Comparison of ENCODE assay signal across 1 cellular context in the genomic region with DNA sequence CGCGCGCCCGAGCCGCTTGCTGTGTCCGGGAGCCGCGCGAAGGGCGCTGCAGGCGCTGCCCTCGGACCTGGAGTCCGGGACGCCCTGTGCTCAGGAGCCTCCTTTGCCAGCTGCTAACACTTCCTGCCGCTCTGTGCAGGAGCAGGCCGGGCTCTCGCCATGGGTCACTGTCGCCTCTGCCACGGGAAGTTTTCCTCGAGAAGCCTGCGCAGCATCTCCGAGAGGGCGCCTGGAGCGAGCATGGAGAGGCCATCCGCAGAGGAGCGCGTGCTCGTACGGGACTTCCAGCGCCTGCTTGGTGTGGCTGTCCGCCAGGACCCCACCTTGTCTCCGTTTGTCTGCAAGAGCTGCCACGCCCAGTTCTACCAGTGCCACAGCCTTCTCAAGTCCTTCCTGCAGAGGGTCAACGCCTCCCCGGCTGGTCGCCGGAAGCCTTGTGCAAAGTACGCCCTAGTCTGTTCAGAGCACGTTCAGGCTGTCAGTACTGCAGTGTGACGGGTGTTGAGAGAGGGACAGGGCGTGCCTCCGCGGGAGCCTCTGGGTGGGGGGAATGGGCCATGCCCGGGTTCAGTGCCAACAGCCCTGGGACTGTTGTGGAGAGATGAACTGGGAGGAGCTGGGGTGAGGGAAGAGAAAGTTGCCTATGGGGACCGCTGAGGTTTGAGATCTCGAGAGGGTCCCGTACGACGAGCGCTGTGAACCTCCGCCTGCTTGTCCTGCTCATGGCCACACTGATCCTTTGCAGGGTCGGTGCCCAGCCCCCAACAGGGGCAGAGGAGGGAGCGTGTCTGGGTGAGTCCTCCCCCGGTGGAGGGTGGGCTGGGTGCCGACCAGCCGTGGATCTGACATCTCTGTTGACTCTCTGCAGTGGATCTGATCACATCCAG.
TF ChIP-seq lines count a peak whose summit lies in the region.

No MANE protein-coding gene starts in this region.

TF ChIP-seq in GM12878, 131 proteins besides CTCF, POLR2A, EP300 and RAD21:
- TF ChIP-seq ESRRA (IDR thresholded peaks at IDR 0.05; ENCODE audit: low read length) (no peak), NR2C2 (IDR thresholded peaks at IDR 0.05; ENCODE audit: borderline replicate concordance, control insufficient read depth, insufficient read length, low read depth) (no peak), BHLHE40 (IDR thresholded peaks at IDR 0.05; ENCODE audit: borderline replicate concordance in 1 of 2, low read depth in 2 of 2, low read length in 1 of 2) (peak in 1 of 2 experiments; percentile 12; a peak in 1 of 4 replicates), CEBPB (IDR thresholded peaks at IDR 0.05; ENCODE audit: borderline replicate concordance in 1 of 2, low read depth in 2 of 2, low read length in 2 of 2) (no peak), MYC (IDR thresholded peaks at IDR 0.05; ENCODE audit: insufficient read depth, insufficient read length, insufficient replicate concordance, low read length, severe bottlenecking) (peak; percentile 2), BMI1 (IDR thresholded peaks at IDR 0.05; ENCODE audit: borderline replicate concordance) (no peak), FOXK2 (IDR thresholded peaks at IDR 0.05) (no peak), HDGF (IDR thresholded peaks at IDR 0.05) (0 out of 2 replicates have a peak, but pooled peaks have one; percentile 24), GABPA (IDR thresholded peaks at IDR 0.05; ENCODE audit: low read depth) (peak; percentile 54; the same call in 1 of the 2 replicates), NR2C1 (IDR thresholded peaks at IDR 0.05) (peak; percentile 35; the same call in 1 of the 2 replicates), EED (IDR thresholded peaks at IDR 0.05; ENCODE audit: low read depth) (no peak)
- TF ChIP-seq, protein P1, sequence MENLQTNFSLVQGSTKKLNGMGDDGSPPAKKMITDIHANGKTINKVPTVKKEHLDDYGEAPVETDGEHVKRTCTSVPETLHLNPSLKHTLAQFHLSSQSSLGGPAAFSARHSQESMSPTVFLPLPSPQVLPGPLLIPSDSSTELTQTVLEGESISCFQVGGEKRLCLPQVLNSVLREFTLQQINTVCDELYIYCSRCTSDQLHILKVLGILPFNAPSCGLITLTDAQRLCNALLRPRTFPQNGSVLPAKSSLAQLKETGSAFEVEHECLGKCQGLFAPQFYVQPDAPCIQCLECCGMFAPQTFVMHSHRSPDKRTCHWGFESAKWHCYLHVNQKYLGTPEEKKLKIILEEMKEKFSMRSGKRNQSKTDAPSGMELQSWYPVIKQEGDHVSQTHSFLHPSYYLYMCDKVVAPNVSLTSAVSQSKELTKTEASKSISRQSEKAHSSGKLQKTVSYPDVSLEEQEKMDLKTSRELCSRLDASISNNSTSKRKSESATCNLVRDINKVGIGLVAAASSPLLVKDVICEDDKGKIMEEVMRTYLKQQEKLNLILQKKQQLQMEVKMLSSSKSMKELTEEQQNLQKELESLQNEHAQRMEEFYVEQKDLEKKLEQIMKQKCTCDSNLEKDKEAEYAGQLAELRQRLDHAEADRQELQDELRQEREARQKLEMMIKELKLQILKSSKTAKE (IDR thresholded peaks at IDR 0.05; ENCODE audit: low read depth, poor library complexity, severe bottlenecking): no peak
- TF ChIP-seq, protein P2, sequence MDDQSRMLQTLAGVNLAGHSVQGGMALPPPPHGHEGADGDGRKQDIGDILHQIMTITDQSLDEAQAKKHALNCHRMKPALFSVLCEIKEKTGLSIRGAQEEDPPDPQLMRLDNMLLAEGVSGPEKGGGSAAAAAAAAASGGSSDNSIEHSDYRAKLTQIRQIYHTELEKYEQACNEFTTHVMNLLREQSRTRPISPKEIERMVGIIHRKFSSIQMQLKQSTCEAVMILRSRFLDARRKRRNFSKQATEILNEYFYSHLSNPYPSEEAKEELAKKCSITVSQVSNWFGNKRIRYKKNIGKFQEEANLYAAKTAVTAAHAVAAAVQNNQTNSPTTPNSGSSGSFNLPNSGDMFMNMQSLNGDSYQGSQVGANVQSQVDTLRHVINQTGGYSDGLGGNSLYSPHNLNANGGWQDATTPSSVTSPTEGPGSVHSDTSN (IDR thresholded peaks at IDR 0.05; ENCODE audit: insufficient replicate concordance, low read depth, low read length): peak; percentile 37
- TF ChIP-seq, protein P3, sequence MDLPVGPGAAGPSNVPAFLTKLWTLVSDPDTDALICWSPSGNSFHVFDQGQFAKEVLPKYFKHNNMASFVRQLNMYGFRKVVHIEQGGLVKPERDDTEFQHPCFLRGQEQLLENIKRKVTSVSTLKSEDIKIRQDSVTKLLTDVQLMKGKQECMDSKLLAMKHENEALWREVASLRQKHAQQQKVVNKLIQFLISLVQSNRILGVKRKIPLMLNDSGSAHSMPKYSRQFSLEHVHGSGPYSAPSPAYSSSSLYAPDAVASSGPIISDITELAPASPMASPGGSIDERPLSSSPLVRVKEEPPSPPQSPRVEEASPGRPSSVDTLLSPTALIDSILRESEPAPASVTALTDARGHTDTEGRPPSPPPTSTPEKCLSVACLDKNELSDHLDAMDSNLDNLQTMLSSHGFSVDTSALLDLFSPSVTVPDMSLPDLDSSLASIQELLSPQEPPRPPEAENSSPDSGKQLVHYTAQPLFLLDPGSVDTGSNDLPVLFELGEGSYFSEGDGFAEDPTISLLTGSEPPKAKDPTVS (IDR thresholded peaks at IDR 0.05; ENCODE audit: low read depth, low read length): no peak
- TF ChIP-seq, protein P4, sequence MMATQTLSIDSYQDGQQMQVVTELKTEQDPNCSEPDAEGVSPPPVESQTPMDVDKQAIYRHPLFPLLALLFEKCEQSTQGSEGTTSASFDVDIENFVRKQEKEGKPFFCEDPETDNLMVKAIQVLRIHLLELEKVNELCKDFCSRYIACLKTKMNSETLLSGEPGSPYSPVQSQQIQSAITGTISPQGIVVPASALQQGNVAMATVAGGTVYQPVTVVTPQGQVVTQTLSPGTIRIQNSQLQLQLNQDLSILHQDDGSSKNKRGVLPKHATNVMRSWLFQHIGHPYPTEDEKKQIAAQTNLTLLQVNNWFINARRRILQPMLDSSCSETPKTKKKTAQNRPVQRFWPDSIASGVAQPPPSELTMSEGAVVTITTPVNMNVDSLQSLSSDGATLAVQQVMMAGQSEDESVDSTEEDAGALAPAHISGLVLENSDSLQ (IDR thresholded peaks at IDR 0.05): peak; percentile 66
- TF ChIP-seq, protein P5, sequence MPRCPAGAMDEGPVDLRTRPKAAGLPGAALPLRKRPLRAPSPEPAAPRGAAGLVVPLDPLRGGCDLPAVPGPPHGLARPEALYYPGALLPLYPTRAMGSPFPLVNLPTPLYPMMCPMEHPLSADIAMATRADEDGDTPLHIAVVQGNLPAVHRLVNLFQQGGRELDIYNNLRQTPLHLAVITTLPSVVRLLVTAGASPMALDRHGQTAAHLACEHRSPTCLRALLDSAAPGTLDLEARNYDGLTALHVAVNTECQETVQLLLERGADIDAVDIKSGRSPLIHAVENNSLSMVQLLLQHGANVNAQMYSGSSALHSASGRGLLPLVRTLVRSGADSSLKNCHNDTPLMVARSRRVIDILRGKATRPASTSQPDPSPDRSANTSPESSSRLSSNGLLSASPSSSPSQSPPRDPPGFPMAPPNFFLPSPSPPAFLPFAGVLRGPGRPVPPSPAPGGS (IDR thresholded peaks at IDR 0.05; ENCODE audit: borderline replicate concordance, insufficient read depth, low read depth, low read length, poor library complexity, severe bottlenecking): peak; percentile 4
